In the genomic region with DNA sequence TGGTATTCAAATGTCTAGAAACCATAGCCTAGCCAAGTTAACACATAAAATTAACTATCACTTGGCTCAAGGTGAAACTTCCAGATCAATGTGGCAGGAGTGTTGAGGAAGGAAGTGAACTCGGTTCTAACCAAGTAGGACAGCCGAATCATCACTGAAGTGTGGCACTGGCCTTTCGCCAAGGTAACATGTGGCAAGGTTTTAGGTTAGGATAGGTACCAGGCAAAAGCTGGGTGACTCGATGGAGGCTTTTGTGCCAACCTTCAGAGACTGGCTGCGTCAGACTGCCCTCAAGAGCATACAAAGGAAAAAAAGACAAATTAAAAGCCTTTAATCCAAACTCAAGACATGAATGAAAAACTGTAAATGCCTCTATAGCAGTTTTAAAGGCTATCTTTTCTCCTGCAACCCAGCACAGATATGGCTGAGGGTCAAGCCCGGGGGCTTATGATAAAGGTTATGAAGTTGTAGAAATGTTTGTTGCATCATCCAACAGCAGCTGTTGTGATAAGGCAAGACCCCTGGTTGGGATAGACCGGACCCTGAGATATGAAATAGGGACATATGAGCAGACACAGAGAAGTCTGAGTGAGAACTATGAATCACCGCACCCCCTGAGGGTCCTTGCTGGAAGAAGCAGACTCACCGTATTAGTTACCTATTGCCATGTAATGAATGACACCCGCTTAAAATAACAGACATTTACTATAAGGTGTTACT, we compare ENCODE assay signal across 14 cellular contexts. TPM values are rescaled to one million over a fixed set of nuclear protein-coding genes. Genes with fewer than 3 reads are reported as not detected.
A peak's percentile ranks its signal among the peaks of the same experiment; 100 is the strongest.
DNase-seq lines count a peak whose midpoint lies in the region; ATAC-seq and TF ChIP-seq lines count a peak whose summit lies in the region.
"Had no signal": no experiment of that assay in that cellular context is flagged by ENCODE, and none has a peak within 500 bp of the region (broad histone marks: within the 10 kb centered on the region; RNA-seq: fewer than 3 reads in every experiment).

No MANE protein-coding gene starts in this region.

- no peaks in the 10 kb centered on the region for H3K9me3 Mint-ChIP-seq in activated CD8-positive, alpha-beta memory T cell treated with anti-CD3 and anti-CD28 coated beads, Interleukin-2, amount 10 ng/mL, durations not matched to agents 7 days and 5 days (ENCODE audit: low read depth)
- no peaks in the 10 kb centered on the region for H3K9me3 Mint-ChIP-seq in activated CD4-positive, alpha-beta memory T cell treated with anti-CD3 and anti-CD28 coated beads, Interleukin-2, amount 10 ng/mL, durations not matched to agents 7 days and 5 days

- POLR2A ChIA-PET in activated CD4-positive, alpha-beta memory T cell treated with anti-CD3 and anti-CD28 coated beads, Interleukin-2, amount 10 ng/mL, durations not matched to agents 7 days and 5 days (lab: Charles Lee): interaction anchor here (1.9 to 4.3 kb wide), 3 partner anchors 11 to 20 kb away, joined by 4 to 58 read pairs (median 22); a partner anchor contains a TSS

- peak overlapping the region; percentile 80 for H3K27ac ChIP-seq in neutrophil
- H3K27ac ChIP-seq: coronary artery, GM23248, thyroid gland had no signal

- H3K9me3 ChIP-seq in neutrophil: no peaks in the 10 kb centered on the region
- H3K9me3 ChIP-seq: thyroid gland had no signal

- CTCF ChIA-PET in activated CD8-positive, alpha-beta memory T cell treated with anti-CD3 and anti-CD28 coated beads, Interleukin-2, amount 10 ng/mL, durations not matched to agents 7 days and 5 days (lab: Charles Lee): interaction anchor here (4.5 to 15.4 kb wide), 2 partner anchors 9 to 24 kb away, joined by 124 to 289 read pairs; a partner anchor contains a TSS
- CTCF ChIA-PET in activated CD4-positive, alpha-beta memory T cell treated with anti-CD3 and anti-CD28 coated beads, Interleukin-2, amount 10 ng/mL, durations not matched to agents 7 days and 5 days (lab: Charles Lee): interaction anchor here (4.8 to 7.9 kb wide), 2 partner anchors 26 to 120 kb away, joined by 45 to 234 read pairs; a partner anchor contains a TSS

- H3K27ac Mint-ChIP-seq in activated CD8-positive, alpha-beta memory T cell treated with anti-CD3 and anti-CD28 coated beads, Interleukin-2, amount 10 ng/mL, durations not matched to agents 7 days and 5 days: peak overlapping the region; percentile 84
- H3K27ac Mint-ChIP-seq in activated CD4-positive, alpha-beta memory T cell treated with anti-CD3 and anti-CD28 coated beads, Interleukin-2, amount 10 ng/mL, durations not matched to agents 7 days and 5 days: peak overlapping the region; percentile 72

- H3K27me3 ChIP-seq in neutrophil: peaks cover 17% of the 10 kb centered on the region
- H3K27me3 ChIP-seq: thyroid gland had no signal

- H3K4me3 Mint-ChIP-seq in activated CD8-positive, alpha-beta memory T cell treated with anti-CD3 and anti-CD28 coated beads, Interleukin-2, amount 10 ng/mL, durations not matched to agents 7 days and 5 days: no peak overlapping the region
- H3K4me3 Mint-ChIP-seq in activated CD4-positive, alpha-beta memory T cell treated with anti-CD3 and anti-CD28 coated beads, Interleukin-2, amount 10 ng/mL, durations not matched to agents 7 days and 5 days: no peak overlapping the region

- peaks cover 23% of the 10 kb centered on the region for H3K36me3 Mint-ChIP-seq in activated CD8-positive, alpha-beta memory T cell treated with anti-CD3 and anti-CD28 coated beads, Interleukin-2, amount 10 ng/mL, durations not matched to agents 7 days and 5 days
- H3K36me3 Mint-ChIP-seq in activated CD4-positive, alpha-beta memory T cell treated with anti-CD3 and anti-CD28 coated beads, Interleukin-2, amount 10 ng/mL, durations not matched to agents 7 days and 5 days (ENCODE audit: low read depth): peaks cover 28% of the 10 kb centered on the region

- peaks cover 26% of the 10 kb centered on the region for H3K36me3 ChIP-seq in neutrophil
- H3K36me3 ChIP-seq: thyroid gland had no signal

- no peak overlapping the region for H3K4me3 ChIP-seq in neutrophil (ENCODE audit: low read depth in 1 of 2, low read length in 1 of 2)
- H3K4me3 ChIP-seq: coronary artery, GM23248, thyroid gland had no signal

- peaks cover 6% of the 10 kb centered on the region for H3K27me3 Mint-ChIP-seq in activated CD8-positive, alpha-beta memory T cell treated with anti-CD3 and anti-CD28 coated beads, Interleukin-2, amount 10 ng/mL, durations not matched to agents 7 days and 5 days
- peaks cover 7% of the 10 kb centered on the region for H3K27me3 Mint-ChIP-seq in activated CD4-positive, alpha-beta memory T cell treated with anti-CD3 and anti-CD28 coated beads, Interleukin-2, amount 10 ng/mL, durations not matched to agents 7 days and 5 days

- TF ChIP-seq CTCF in neutrophil (IDR thresholded peaks at IDR 0.05): no peak

- no peak for ATAC-seq in activated CD8-positive, alpha-beta memory T cell treated with anti-CD3 and anti-CD28 coated beads, Interleukin-2, amount 10 ng/mL, durations not matched to agents 7 days and 5 days
- ATAC-seq: esophagus mucosa had no signal

- peaks cover 42% of the 10 kb centered on the region for H3K4me1 Mint-ChIP-seq in activated CD8-positive, alpha-beta memory T cell treated with anti-CD3 and anti-CD28 coated beads, Interleukin-2, amount 10 ng/mL, durations not matched to agents 7 days and 5 days
- H3K4me1 Mint-ChIP-seq in activated CD4-positive, alpha-beta memory T cell treated with anti-CD3 and anti-CD28 coated beads, Interleukin-2, amount 10 ng/mL, durations not matched to agents 7 days and 5 days: peaks cover 36% of the 10 kb centered on the region

- DNase-seq in activated CD8-positive, alpha-beta memory T cell treated with anti-CD3 and anti-CD28 coated beads, Interleukin-2, amount 10 ng/mL, durations not matched to agents 7 days and 5 days: no peak
- no peak for DNase-seq in activated CD8-positive, alpha-beta memory T cell treated with anti-CD3 and anti-CD28 coated beads, Interleukin-2, amount 50 U/mL, for 4 hours
- no peak for DNase-seq in activated CD4-positive, alpha-beta memory T cell treated with anti-CD3 and anti-CD28 coated beads, Interleukin-2, amount 10 ng/mL, durations not matched to agents 7 days and 5 days
- no peak for DNase-seq in NCI-H2029 (lab: John Stamatoyannopoulos, UW)
- DNase-seq in stimulated activated CD4-positive, alpha-beta T cell treated with anti-CD3 and anti-CD28 coated beads, Interleukin-2, amount 100 ng/mL, for 48 hours: no peak
- DNase-seq: ACHN, aorta, GM23248, NCI-H1092, NCI-H2227 treated with DMSO at 0.1 percent for 48 hours had no signal

- H3K4me1 ChIP-seq in neutrophil (ENCODE audit: control insufficient read depth in 1 of 2, insufficient read depth in 1 of 2, low read depth in 1 of 2, low read length in 1 of 2): peaks cover 17 to 20% of the 10 kb centered on the region in 2 experiments

RNA-seq across cellular contexts. Expression of a gene that starts 11.9 kb away (rescaled TPM):
- total RNA-seq in activated CD8-positive, alpha-beta memory T cell treated with anti-CD3 and anti-CD28 coated beads, Interleukin-2, amount 10 ng/mL, durations not matched to agents 7 days and 5 days: 100 to 1,000 TPM; 402 to 473 TPM
- 100 to 1,000 TPM; 368 to 372 TPM for total RNA-seq in activated CD4-positive, alpha-beta memory T cell treated with anti-CD3 and anti-CD28 coated beads, Interleukin-2, amount 10 ng/mL, durations not matched to agents 7 days and 5 days

RNA-seq across cellular contexts. Expression of a gene that starts 12.4 kb away (rescaled TPM):
- total RNA-seq in activated CD8-positive, alpha-beta memory T cell treated with anti-CD3 and anti-CD28 coated beads, Interleukin-2, amount 10 ng/mL, durations not matched to agents 7 days and 5 days: 100 to 1,000 TPM; 407 to 417 TPM
- 100 to 1,000 TPM; 410 to 412 TPM for total RNA-seq in activated CD4-positive, alpha-beta memory T cell treated with anti-CD3 and anti-CD28 coated beads, Interleukin-2, amount 10 ng/mL, durations not matched to agents 7 days and 5 days

RNA-seq across cellular contexts. Expression of a gene that starts 22.0 kb away (rescaled TPM):
- 100 to 1,000 TPM; 461 to 464 TPM for total RNA-seq in activated CD8-positive, alpha-beta memory T cell treated with anti-CD3 and anti-CD28 coated beads, Interleukin-2, amount 10 ng/mL, durations not matched to agents 7 days and 5 days
- total RNA-seq in activated CD4-positive, alpha-beta memory T cell treated with anti-CD3 and anti-CD28 coated beads, Interleukin-2, amount 10 ng/mL, durations not matched to agents 7 days and 5 days: 100 to 1,000 TPM; 389 to 401 TPM

RNA-seq across cellular contexts. Expression of a gene that starts 27.3 kb away (rescaled TPM):
- total RNA-seq in activated CD8-positive, alpha-beta memory T cell treated with anti-CD3 and anti-CD28 coated beads, Interleukin-2, amount 10 ng/mL, durations not matched to agents 7 days and 5 days: 100 to 1,000 TPM; 242 to 258 TPM
- total RNA-seq in activated CD4-positive, alpha-beta memory T cell treated with anti-CD3 and anti-CD28 coated beads, Interleukin-2, amount 10 ng/mL, durations not matched to agents 7 days and 5 days: 100 to 1,000 TPM; 203 to 211 TPM

RNA-seq across cellular contexts. Expression of a gene that starts 49.1 kb away (rescaled TPM):
- total RNA-seq in activated CD8-positive, alpha-beta memory T cell treated with anti-CD3 and anti-CD28 coated beads, Interleukin-2, amount 10 ng/mL, durations not matched to agents 7 days and 5 days: 1 to 10 TPM; 2.7 to 3.9 TPM
- total RNA-seq in activated CD4-positive, alpha-beta memory T cell treated with anti-CD3 and anti-CD28 coated beads, Interleukin-2, amount 10 ng/mL, durations not matched to agents 7 days and 5 days: 1 to 10 TPM; 1.5 to 2.2 TPM
- total RNA-seq: GM23248 had no signal
